In genomic region chr15:42728975-42729374, GRCh38 we compare ENCODE assay signal across 3 cellular contexts.
TF ChIP-seq lines count a peak whose summit lies in the region.

No MANE protein-coding gene starts in this region.

TF ChIP-seq in SK-N-SH, 30 proteins besides CTCF, POLR2A, EP300 and RAD21 (continued from another document):
- TF ChIP-seq, protein P1, sequence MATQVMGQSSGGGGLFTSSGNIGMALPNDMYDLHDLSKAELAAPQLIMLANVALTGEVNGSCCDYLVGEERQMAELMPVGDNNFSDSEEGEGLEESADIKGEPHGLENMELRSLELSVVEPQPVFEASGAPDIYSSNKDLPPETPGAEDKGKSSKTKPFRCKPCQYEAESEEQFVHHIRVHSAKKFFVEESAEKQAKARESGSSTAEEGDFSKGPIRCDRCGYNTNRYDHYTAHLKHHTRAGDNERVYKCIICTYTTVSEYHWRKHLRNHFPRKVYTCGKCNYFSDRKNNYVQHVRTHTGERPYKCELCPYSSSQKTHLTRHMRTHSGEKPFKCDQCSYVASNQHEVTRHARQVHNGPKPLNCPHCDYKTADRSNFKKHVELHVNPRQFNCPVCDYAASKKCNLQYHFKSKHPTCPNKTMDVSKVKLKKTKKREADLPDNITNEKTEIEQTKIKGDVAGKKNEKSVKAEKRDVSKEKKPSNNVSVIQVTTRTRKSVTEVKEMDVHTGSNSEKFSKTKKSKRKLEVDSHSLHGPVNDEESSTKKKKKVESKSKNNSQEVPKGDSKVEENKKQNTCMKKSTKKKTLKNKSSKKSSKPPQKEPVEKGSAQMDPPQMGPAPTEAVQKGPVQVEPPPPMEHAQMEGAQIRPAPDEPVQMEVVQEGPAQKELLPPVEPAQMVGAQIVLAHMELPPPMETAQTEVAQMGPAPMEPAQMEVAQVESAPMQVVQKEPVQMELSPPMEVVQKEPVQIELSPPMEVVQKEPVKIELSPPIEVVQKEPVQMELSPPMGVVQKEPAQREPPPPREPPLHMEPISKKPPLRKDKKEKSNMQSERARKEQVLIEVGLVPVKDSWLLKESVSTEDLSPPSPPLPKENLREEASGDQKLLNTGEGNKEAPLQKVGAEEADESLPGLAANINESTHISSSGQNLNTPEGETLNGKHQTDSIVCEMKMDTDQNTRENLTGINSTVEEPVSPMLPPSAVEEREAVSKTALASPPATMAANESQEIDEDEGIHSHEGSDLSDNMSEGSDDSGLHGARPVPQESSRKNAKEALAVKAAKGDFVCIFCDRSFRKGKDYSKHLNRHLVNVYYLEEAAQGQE (IDR thresholded peaks at IDR 0.05; ENCODE audit: low read depth, low read length) = no peak

TF ChIP-seq in SK-N-SH treated with all-trans-retinoic acid at 6 μM for 48 hours, 23 proteins besides CTCF, POLR2A, EP300 and RAD21 (continued from another document):
- no peak for TF ChIP-seq GLIS3 (CRISPR knock-in tag; IDR thresholded peaks at IDR 0.05)
- TF ChIP-seq TCF4 (CRISPR knock-in tag; IDR thresholded peaks at IDR 0.05; ENCODE audit: borderline replicate concordance) = no peak
- TF ChIP-seq, protein P2, sequence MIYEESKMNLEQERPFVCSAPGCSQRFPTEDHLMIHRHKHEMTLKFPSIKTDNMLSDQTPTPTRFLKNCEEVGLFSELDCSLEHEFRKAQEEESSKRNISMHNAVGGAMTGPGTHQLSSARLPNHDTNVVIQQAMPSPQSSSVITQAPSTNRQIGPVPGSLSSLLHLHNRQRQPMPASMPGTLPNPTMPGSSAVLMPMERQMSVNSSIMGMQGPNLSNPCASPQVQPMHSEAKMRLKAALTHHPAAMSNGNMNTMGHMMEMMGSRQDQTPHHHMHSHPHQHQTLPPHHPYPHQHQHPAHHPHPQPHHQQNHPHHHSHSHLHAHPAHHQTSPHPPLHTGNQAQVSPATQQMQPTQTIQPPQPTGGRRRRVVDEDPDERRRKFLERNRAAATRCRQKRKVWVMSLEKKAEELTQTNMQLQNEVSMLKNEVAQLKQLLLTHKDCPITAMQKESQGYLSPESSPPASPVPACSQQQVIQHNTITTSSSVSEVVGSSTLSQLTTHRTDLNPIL (CRISPR knock-in tag; IDR thresholded peaks at IDR 0.05; ENCODE audit: low read depth) = no peak
- TF ChIP-seq TOX (CRISPR knock-in tag; IDR thresholded peaks at IDR 0.05; ENCODE audit: borderline replicate concordance) = no peak
- no peak for TF ChIP-seq ZNF8 (CRISPR knock-in tag; IDR thresholded peaks at IDR 0.05)
- TF ChIP-seq, protein P3, sequence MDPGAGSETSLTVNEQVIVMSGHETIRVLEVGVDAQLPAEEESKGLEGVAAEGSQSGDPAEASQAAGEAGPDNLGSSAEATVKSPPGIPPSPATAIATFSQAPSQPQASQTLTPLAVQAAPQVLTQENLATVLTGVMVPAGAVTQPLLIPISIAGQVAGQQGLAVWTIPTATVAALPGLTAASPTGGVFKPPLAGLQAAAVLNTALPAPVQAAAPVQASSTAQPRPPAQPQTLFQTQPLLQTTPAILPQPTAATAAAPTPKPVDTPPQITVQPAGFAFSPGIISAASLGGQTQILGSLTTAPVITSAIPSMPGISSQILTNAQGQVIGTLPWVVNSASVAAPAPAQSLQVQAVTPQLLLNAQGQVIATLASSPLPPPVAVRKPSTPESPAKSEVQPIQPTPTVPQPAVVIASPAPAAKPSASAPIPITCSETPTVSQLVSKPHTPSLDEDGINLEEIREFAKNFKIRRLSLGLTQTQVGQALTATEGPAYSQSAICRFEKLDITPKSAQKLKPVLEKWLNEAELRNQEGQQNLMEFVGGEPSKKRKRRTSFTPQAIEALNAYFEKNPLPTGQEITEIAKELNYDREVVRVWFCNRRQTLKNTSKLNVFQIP (CRISPR knock-in tag; IDR thresholded peaks at IDR 0.05; ENCODE audit: borderline replicate concordance, low read depth) = no peak
- TF ChIP-seq ZFP30 (CRISPR knock-in tag; IDR thresholded peaks at IDR 0.05) = no peak
- TF ChIP-seq CSDC2 (CRISPR knock-in tag; IDR thresholded peaks at IDR 0.05) = no peak

TF ChIP-seq in WTC11, 78 proteins besides CTCF, POLR2A, EP300 and RAD21 (continued from another document):
- TF ChIP-seq, protein P4, sequence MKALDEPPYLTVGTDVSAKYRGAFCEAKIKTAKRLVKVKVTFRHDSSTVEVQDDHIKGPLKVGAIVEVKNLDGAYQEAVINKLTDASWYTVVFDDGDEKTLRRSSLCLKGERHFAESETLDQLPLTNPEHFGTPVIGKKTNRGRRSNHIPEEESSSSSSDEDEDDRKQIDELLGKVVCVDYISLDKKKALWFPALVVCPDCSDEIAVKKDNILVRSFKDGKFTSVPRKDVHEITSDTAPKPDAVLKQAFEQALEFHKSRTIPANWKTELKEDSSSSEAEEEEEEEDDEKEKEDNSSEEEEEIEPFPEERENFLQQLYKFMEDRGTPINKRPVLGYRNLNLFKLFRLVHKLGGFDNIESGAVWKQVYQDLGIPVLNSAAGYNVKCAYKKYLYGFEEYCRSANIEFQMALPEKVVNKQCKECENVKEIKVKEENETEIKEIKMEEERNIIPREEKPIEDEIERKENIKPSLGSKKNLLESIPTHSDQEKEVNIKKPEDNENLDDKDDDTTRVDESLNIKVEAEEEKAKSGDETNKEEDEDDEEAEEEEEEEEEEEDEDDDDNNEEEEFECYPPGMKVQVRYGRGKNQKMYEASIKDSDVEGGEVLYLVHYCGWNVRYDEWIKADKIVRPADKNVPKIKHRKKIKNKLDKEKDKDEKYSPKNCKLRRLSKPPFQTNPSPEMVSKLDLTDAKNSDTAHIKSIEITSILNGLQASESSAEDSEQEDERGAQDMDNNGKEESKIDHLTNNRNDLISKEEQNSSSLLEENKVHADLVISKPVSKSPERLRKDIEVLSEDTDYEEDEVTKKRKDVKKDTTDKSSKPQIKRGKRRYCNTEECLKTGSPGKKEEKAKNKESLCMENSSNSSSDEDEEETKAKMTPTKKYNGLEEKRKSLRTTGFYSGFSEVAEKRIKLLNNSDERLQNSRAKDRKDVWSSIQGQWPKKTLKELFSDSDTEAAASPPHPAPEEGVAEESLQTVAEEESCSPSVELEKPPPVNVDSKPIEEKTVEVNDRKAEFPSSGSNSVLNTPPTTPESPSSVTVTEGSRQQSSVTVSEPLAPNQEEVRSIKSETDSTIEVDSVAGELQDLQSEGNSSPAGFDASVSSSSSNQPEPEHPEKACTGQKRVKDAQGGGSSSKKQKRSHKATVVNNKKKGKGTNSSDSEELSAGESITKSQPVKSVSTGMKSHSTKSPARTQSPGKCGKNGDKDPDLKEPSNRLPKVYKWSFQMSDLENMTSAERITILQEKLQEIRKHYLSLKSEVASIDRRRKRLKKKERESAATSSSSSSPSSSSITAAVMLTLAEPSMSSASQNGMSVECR (CRISPR knock-in tag; IDR thresholded peaks at IDR 0.05; ENCODE audit: borderline replicate concordance) = no peak
- TF ChIP-seq, protein P5, sequence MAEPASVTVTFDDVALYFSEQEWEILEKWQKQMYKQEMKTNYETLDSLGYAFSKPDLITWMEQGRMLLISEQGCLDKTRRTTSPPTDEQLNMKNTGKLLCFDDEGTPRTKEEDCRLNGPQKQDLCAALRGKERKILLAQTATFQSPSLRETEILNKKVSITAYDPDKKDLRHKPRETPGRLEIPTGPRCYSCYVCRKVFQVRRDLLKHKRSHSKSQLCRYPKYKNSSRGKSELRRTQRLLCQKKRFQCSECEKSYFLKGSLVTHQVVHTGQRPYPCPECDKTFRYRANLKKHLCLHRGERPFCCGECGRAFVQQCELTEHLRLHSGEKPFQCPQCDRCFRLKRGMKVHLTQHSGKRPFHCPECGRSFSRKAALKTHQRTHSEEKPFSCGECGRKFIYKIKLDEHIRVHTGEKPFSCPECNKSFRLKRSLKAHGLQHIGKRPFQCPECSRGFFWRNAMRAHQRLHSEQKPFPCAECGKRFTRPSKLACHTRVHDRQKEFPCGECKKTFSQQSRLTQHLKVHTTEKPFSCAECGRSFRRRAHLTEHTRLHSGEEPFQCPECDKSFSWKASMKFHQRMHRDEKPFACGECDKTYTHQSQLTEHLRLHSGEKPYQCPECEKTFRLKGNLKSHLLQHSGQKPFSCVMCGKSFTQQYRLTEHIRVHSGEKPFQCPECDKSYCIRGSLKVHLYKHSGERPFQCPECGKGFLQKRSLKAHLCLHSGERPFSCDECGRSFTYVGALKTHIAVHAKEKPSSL (CRISPR knock-in tag; conservative IDR thresholded peaks at IDR 0.05) = no peak
